10 cellular contexts compared by ENCODE assay signal in genomic region chr1:90723561-90724108, GRCh38. TPM values are rescaled to one million over a fixed set of nuclear protein-coding genes. Genes with fewer than 3 reads are reported as not detected.
DNase-seq lines count a peak whose midpoint lies in the region; ATAC-seq and FAIRE-seq lines count a peak whose summit lies in the region.
"Had no signal": no experiment of that assay in that cellular context is flagged by ENCODE, and none has a peak within 500 bp of the region (broad histone marks: within the 10 kb centered on the region; RNA-seq: fewer than 3 reads in every experiment).

No MANE protein-coding gene starts in this region.

- H3K27me3 ChIP-seq in thymus (ENCODE audit: control insufficient read depth, insufficient read depth) = peaks cover 86% of the 10 kb centered on the region

- no peak for DNase-seq in activated naive CD4-positive, alpha-beta T cell (lab: John Stamatoyannopoulos, UW)
- peak; percentile 46 for DNase-seq in activated CD4-positive, alpha-beta memory T cell treated with anti-CD3 and anti-CD28 coated beads for 36 hours
- DNase-seq in iPS-NIHi7 (ENCODE audit: extremely low spot score) = peak; percentile 78
- no peak for DNase-seq in activated CD4-positive, CD25-positive, alpha-beta regulatory T cell treated with anti-CD3 and anti-CD28 coated beads, Interleukin-2, amount 50 U/mL, for 72 hours
- no peak for DNase-seq in RCC 7860 (ENCODE audit: low spot score)

- CTCF ChIA-PET in activated CD4-positive, alpha-beta memory T cell treated with anti-CD3 and anti-CD28 coated beads for 36 hours (lab: Charles Lee) = interaction anchor here (1.2 to 1.4 kb wide), 2 partner anchors 240 to 442 kb away, joined by 3 to 8 read pairs; no protein-coding TSS in a partner anchor

- peaks cover 25% of the 10 kb centered on the region for H3K36me3 Mint-ChIP-seq in activated naive CD4-positive, alpha-beta T cell treated with anti-CD3 and anti-CD28 coated beads, Interleukin-2, amount 50 U/mL, for 24 hours
- peaks cover 31% of the 10 kb centered on the region for H3K36me3 Mint-ChIP-seq in activated CD4-positive, alpha-beta memory T cell treated with anti-CD3 and anti-CD28 coated beads for 36 hours

- peaks cover 48% of the 10 kb centered on the region for H3K4me1 Mint-ChIP-seq in activated naive CD4-positive, alpha-beta T cell treated with anti-CD3 and anti-CD28 coated beads, Interleukin-2, amount 50 U/mL, for 24 hours
- peaks cover 42% of the 10 kb centered on the region for H3K4me1 Mint-ChIP-seq in activated CD4-positive, alpha-beta memory T cell treated with anti-CD3 and anti-CD28 coated beads for 36 hours (ENCODE audit: low read depth)

- POLR2A ChIA-PET in activated CD4-positive, alpha-beta memory T cell treated with anti-CD3 and anti-CD28 coated beads for 36 hours (lab: Charles Lee) = no interaction called here

- H3K9me3 Mint-ChIP-seq in activated naive CD4-positive, alpha-beta T cell treated with anti-CD3 and anti-CD28 coated beads, Interleukin-2, amount 50 U/mL, for 24 hours = peaks cover 22% of the 10 kb centered on the region
- H3K9me3 Mint-ChIP-seq in activated CD4-positive, alpha-beta memory T cell treated with anti-CD3 and anti-CD28 coated beads for 36 hours = peaks cover 11% of the 10 kb centered on the region

- ATAC-seq in GM18858 (IDR thresholded peaks at IDR 0.05; ENCODE audit: unreplicated experiment) = no peak

- H3K4me3 ChIP-seq in thymus (ENCODE audit: low read length) = peak overlapping the region; percentile 15

- WGBS in thymus = 4% methylated on average over 24 of the region's 24 CpGs

- H3K36me3 ChIP-seq in thymus (ENCODE audit: control insufficient read depth, insufficient read depth) = no peaks in the 10 kb centered on the region

- H3K27ac Mint-ChIP-seq in activated naive CD4-positive, alpha-beta T cell treated with anti-CD3 and anti-CD28 coated beads, Interleukin-2, amount 50 U/mL, for 24 hours = no peak overlapping the region
- peak overlapping the region; percentile 46 for H3K27ac Mint-ChIP-seq in activated CD4-positive, alpha-beta memory T cell treated with anti-CD3 and anti-CD28 coated beads for 36 hours

- H3K27ac ChIP-seq in thymus (ENCODE audit: low read depth) = no peak overlapping the region

- intact Hi-C loops in activated CD4-positive, alpha-beta memory T cell treated with anti-CD3 and anti-CD28 coated beads for 36 hours (cut with micrococcal nuclease) = loop anchor here (1.0 to 5.0 kb wide), 3 partner anchors 129 to 441 kb away; no protein-coding TSS in a partner anchor

- peaks cover 82% of the 10 kb centered on the region for H3K27me3 Mint-ChIP-seq in activated naive CD4-positive, alpha-beta T cell treated with anti-CD3 and anti-CD28 coated beads, Interleukin-2, amount 50 U/mL, for 24 hours
- H3K27me3 Mint-ChIP-seq in activated CD4-positive, alpha-beta memory T cell treated with anti-CD3 and anti-CD28 coated beads for 36 hours = peaks cover 92% of the 10 kb centered on the region

- no peak for FAIRE-seq in RCC 7860 (lab: Jason Lieb, UNC)
- FAIRE-seq: G401.6 had no signal

- no peaks in the 10 kb centered on the region for H3K9me3 ChIP-seq in thymus (ENCODE audit: control insufficient read depth)

- H3K4me3 Mint-ChIP-seq in activated naive CD4-positive, alpha-beta T cell treated with anti-CD3 and anti-CD28 coated beads, Interleukin-2, amount 50 U/mL, for 24 hours = peak overlapping the region; percentile 71
- peak overlapping the region; percentile 57 for H3K4me3 Mint-ChIP-seq in activated CD4-positive, alpha-beta memory T cell treated with anti-CD3 and anti-CD28 coated beads for 36 hours

- H3K4me1 ChIP-seq in thymus (ENCODE audit: control insufficient read depth, insufficient read depth, low read length) = no peaks in the 10 kb centered on the region

RNA-seq across cellular contexts. Expression of gene BARHL2, which starts 6.5 kb away (rescaled TPM):
- not detected for total RNA-seq in activated CD4-positive, alpha-beta memory T cell treated with anti-CD3 and anti-CD28 coated beads for 36 hours
- not detected for polyA plus RNA-seq in thymus
- total RNA-seq: lower leg skin had no signal

Comparison
In these comparisons a context has a peak if more than half of its experiments do, and no peak if none do; other contexts are left out.
1. DNase-seq: peak in activated CD4-positive, alpha-beta memory T cell treated with anti-CD3 and anti-CD28 coated beads for 36 hours (single experiment) and iPS-NIHi7 (single experiment); none in activated naive CD4-positive, alpha-beta T cell (0 of 4), activated CD4-positive, CD25-positive, alpha-beta regulatory T cell treated with anti-CD3 and anti-CD28 coated beads, Interleukin-2, amount 50 U/mL, for 72 hours (single experiment) and RCC 7860 (single experiment).